In the genomic region with DNA sequence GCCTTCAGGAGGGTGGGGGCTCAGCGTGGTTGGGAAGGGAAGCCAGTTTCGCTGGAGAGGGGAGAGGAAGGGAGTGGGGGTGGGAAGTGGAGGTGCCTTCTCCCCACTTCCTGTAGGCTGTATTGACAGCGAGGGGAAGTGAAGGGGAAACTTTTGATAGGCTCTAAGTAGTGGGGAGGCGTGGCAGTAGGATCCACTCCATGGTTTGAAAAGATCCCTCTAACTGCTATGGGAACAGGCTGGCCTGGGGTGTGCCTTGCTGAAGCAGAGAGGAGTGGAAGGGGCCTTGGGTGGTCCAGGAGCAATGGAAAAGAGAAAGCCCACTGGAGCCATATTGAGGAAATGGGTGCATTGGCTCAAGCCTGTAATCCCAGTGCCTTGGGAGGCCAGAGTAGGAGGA, we compare ENCODE assay signal across 23 cellular contexts. TPM values are rescaled to one million over a fixed set of nuclear protein-coding genes. Genes with fewer than 3 reads are reported as not detected.
DNase-seq lines count a peak whose midpoint lies in the region; ATAC-seq and TF ChIP-seq lines count a peak whose summit lies in the region.
"Had no signal": no experiment of that assay in that cellular context is flagged by ENCODE, and none has a peak within 500 bp of the region (broad histone marks: within the 10 kb centered on the region; RNA-seq: fewer than 3 reads in every experiment).

No MANE protein-coding gene starts in this region.

- H3K9me3 Mint-ChIP-seq in memory B cell, result no peaks in the 10 kb centered on the region
- peaks cover 0 to 8% (median 2%) of the 10 kb centered on the region in 11 donors for H3K9me3 Mint-ChIP-seq in naive thymus-derived CD4-positive, alpha-beta T cell
- H3K9me3 Mint-ChIP-seq in activated CD8-positive, alpha-beta T cell treated with anti-CD3 and anti-CD28 coated beads for 36 hours, result no peaks in the 10 kb centered on the region
- H3K9me3 Mint-ChIP-seq in activated CD4-positive, alpha-beta memory T cell treated with anti-CD3 and anti-CD28 coated beads, Interleukin-2, amount 10 ng/mL, durations not matched to agents 7 days and 5 days, result no peaks in the 10 kb centered on the region
- H3K9me3 Mint-ChIP-seq: IgD-negative memory B cell had no signal

- intact Hi-C loops in Right ventricle myocardium superior (cut with DNase I) (no loop called here), Right ventricle myocardium inferior (cut with DNase I) (no loop called here)
- intact Hi-C loops in naive thymus-derived CD4-positive, alpha-beta T cell (cut with micrococcal nuclease), result no loop called here
- intact Hi-C loops in activated CD8-positive, alpha-beta T cell treated with anti-CD3 and anti-CD28 coated beads for 36 hours (cut with micrococcal nuclease), result no loop called here

- peaks cover 27% of the 10 kb centered on the region for H3K4me1 Mint-ChIP-seq in memory B cell
- peaks cover 0 to 7% (median 0%) of the 10 kb centered on the region in 7 donors for H3K4me1 Mint-ChIP-seq in naive thymus-derived CD4-positive, alpha-beta T cell
- H3K4me1 Mint-ChIP-seq in activated CD8-positive, alpha-beta T cell treated with anti-CD3 and anti-CD28 coated beads for 36 hours (ENCODE audit: low read depth), result no peaks in the 10 kb centered on the region
- peaks cover 5% of the 10 kb centered on the region for H3K4me1 Mint-ChIP-seq in activated CD4-positive, alpha-beta memory T cell treated with anti-CD3 and anti-CD28 coated beads, Interleukin-2, amount 10 ng/mL, durations not matched to agents 7 days and 5 days

- no peaks in the 10 kb centered on the region for H3K27me3 ChIP-seq in naive thymus-derived CD4-positive, alpha-beta T cell (ENCODE audit: control insufficient read depth in 2 of 2, insufficient read depth in 2 of 2, low read length in 2 of 2)
- H3K27me3 ChIP-seq: BLaER1, SJSA1 had no signal

- DNase-seq in Right ventricle myocardium superior, result no peak
- DNase-seq in Right ventricle myocardium inferior (ENCODE audit: missing footprints), result no peak
- DNase-seq in NCI-H69 (lab: John Stamatoyannopoulos, UW), result peak; percentile 13
- DNase-seq in memory B cell (ENCODE audit: low spot score in 2 of 2), result no peak
- DNase-seq in naive thymus-derived CD4-positive, alpha-beta T cell, result no peak
- no peak for DNase-seq in activated CD8-positive, alpha-beta T cell treated with anti-CD3 and anti-CD28 coated beads for 36 hours
- no peak for DNase-seq in DMS153 (lab: John Stamatoyannopoulos, UW)
- no peak for DNase-seq in activated CD4-positive, alpha-beta memory T cell treated with anti-CD3 and anti-CD28 coated beads, Interleukin-2, amount 10 ng/mL, durations not matched to agents 7 days and 5 days
- DNase-seq: CD4-positive, alpha-beta memory T cell; COR-L47; DMS79 treated with DMSO at 0.1 percent for 48 hours; GF-D8; HCEC 1CT; MV-4-11; NCI-H1105; NCI-H1436 treated with DMSO at 0.1 percent for 48 hours; NCI-H187 treated with DMSO at 0.1 percent for 48 hours; NCI-H524; NCI-H774; PC-3 had no signal

- peak overlapping the region; percentile 62 for H3K27ac Mint-ChIP-seq in memory B cell
- no peak overlapping the region for H3K27ac Mint-ChIP-seq in naive thymus-derived CD4-positive, alpha-beta T cell
- no peak overlapping the region for H3K27ac Mint-ChIP-seq in activated CD8-positive, alpha-beta T cell treated with anti-CD3 and anti-CD28 coated beads for 36 hours
- no peak overlapping the region for H3K27ac Mint-ChIP-seq in activated CD4-positive, alpha-beta memory T cell treated with anti-CD3 and anti-CD28 coated beads, Interleukin-2, amount 10 ng/mL, durations not matched to agents 7 days and 5 days

- no peaks in the 10 kb centered on the region for H3K4me1 ChIP-seq in naive thymus-derived CD4-positive, alpha-beta T cell (ENCODE audit: control insufficient read depth in 2 of 2, insufficient read depth in 2 of 2, low read length in 2 of 2)

- no peak overlapping the region for H3K27ac ChIP-seq in naive thymus-derived CD4-positive, alpha-beta T cell (ENCODE audit: low read depth, low read length)
- H3K27ac ChIP-seq: BLaER1, SJSA1 had no signal

- no peaks in the 10 kb centered on the region for H3K27me3 Mint-ChIP-seq in memory B cell
- peaks cover 0 to 12% (median 8%) of the 10 kb centered on the region in 5 donors for H3K27me3 Mint-ChIP-seq in naive thymus-derived CD4-positive, alpha-beta T cell
- no peaks in the 10 kb centered on the region for H3K27me3 Mint-ChIP-seq in activated CD8-positive, alpha-beta T cell treated with anti-CD3 and anti-CD28 coated beads for 36 hours
- peaks cover 1% of the 10 kb centered on the region for H3K27me3 Mint-ChIP-seq in activated CD4-positive, alpha-beta memory T cell treated with anti-CD3 and anti-CD28 coated beads, Interleukin-2, amount 10 ng/mL, durations not matched to agents 7 days and 5 days

- CTCF ChIA-PET in naive thymus-derived CD4-positive, alpha-beta T cell (lab: Charles Lee), result no interaction called here
- CTCF ChIA-PET in activated CD8-positive, alpha-beta T cell treated with anti-CD3 and anti-CD28 coated beads for 36 hours (lab: Charles Lee), result interaction anchor here (0.7 kb wide), 1 partner anchor 23 kb away, joined by 3 read pairs; no protein-coding TSS in a partner anchor
- CTCF ChIA-PET in activated CD4-positive, alpha-beta memory T cell treated with anti-CD3 and anti-CD28 coated beads, Interleukin-2, amount 10 ng/mL, durations not matched to agents 7 days and 5 days (lab: Charles Lee), result interaction anchor here (0.7 kb wide), 1 partner anchor 721 kb away, joined by 6 read pairs; no protein-coding TSS in a partner anchor

- H3K4me3 Mint-ChIP-seq in memory B cell, result peak overlapping the region; percentile 11
- H3K4me3 Mint-ChIP-seq in naive thymus-derived CD4-positive, alpha-beta T cell, result no peak overlapping the region
- no peak overlapping the region for H3K4me3 Mint-ChIP-seq in activated CD8-positive, alpha-beta T cell treated with anti-CD3 and anti-CD28 coated beads for 36 hours
- no peak overlapping the region for H3K4me3 Mint-ChIP-seq in activated CD4-positive, alpha-beta memory T cell treated with anti-CD3 and anti-CD28 coated beads, Interleukin-2, amount 10 ng/mL, durations not matched to agents 7 days and 5 days
- H3K4me3 Mint-ChIP-seq: CD4-positive, alpha-beta memory T cell had no signal

- H3K9me3 ChIP-seq in naive thymus-derived CD4-positive, alpha-beta T cell (ENCODE audit: control insufficient read depth in 2 of 3, low read length in 3 of 3), result no peaks in the 10 kb centered on the region
- H3K9me3 ChIP-seq: SJSA1 had no signal

- H3K4me3 ChIP-seq in naive thymus-derived CD4-positive, alpha-beta T cell (ENCODE audit: low read length), result no peak overlapping the region
- H3K4me3 ChIP-seq: BLaER1, SJSA1 had no signal

- ATAC-seq in Right ventricle myocardium superior (ENCODE audit: poor library complexity) (peak; percentile 6), Right ventricle myocardium inferior (no peak), memory B cell (ENCODE audit: low read depth) (no peak)
- no peak for ATAC-seq in naive thymus-derived CD4-positive, alpha-beta T cell
- no peak for ATAC-seq in activated CD8-positive, alpha-beta T cell treated with anti-CD3 and anti-CD28 coated beads for 36 hours
- ATAC-seq: PC-3 had no signal

- no peaks in the 10 kb centered on the region for H3K36me3 ChIP-seq in naive thymus-derived CD4-positive, alpha-beta T cell (ENCODE audit: control insufficient read depth in 2 of 3, insufficient read depth in 3 of 3, low read length in 3 of 3)
- H3K36me3 ChIP-seq: BLaER1, SJSA1 had no signal

- H3K36me3 Mint-ChIP-seq in memory B cell, result no peaks in the 10 kb centered on the region
- H3K36me3 Mint-ChIP-seq in naive thymus-derived CD4-positive, alpha-beta T cell, result no peaks in the 10 kb centered on the region
- H3K36me3 Mint-ChIP-seq in activated CD8-positive, alpha-beta T cell treated with anti-CD3 and anti-CD28 coated beads for 36 hours (ENCODE audit: low read depth), result no peaks in the 10 kb centered on the region
- no peaks in the 10 kb centered on the region for H3K36me3 Mint-ChIP-seq in activated CD4-positive, alpha-beta memory T cell treated with anti-CD3 and anti-CD28 coated beads, Interleukin-2, amount 10 ng/mL, durations not matched to agents 7 days and 5 days (ENCODE audit: low read depth)
- H3K36me3 Mint-ChIP-seq: CD4-positive, alpha-beta memory T cell had no signal

- no peak for TF ChIP-seq CTCF in activated CD8-positive, alpha-beta T cell treated with anti-CD3 and anti-CD28 coated beads for 36 hours (IDR thresholded peaks at IDR 0.05)

- POLR2A ChIA-PET in naive thymus-derived CD4-positive, alpha-beta T cell (lab: Charles Lee), result no interaction called here
- POLR2A ChIA-PET in activated CD8-positive, alpha-beta T cell treated with anti-CD3 and anti-CD28 coated beads for 36 hours (lab: Charles Lee), result no interaction called here
- POLR2A ChIA-PET in activated CD4-positive, alpha-beta memory T cell treated with anti-CD3 and anti-CD28 coated beads, Interleukin-2, amount 10 ng/mL, durations not matched to agents 7 days and 5 days (lab: Charles Lee), result no interaction called here

RNA-seq across cellular contexts. Expression of a gene that starts 20.2 kb away (rescaled TPM):
- total RNA-seq in Right ventricle myocardium superior, result 21.0 TPM
- total RNA-seq in Right ventricle myocardium inferior, result 22.4 TPM
- 1 to 10 TPM in 4 of 5 experiments, under 1 TPM in 1; 0.17 to 2.1 (median 1.5) TPM for total RNA-seq in naive thymus-derived CD4-positive, alpha-beta T cell
- 1 to 10 TPM; 1.9 to 3.2 TPM for polyA plus RNA-seq in naive thymus-derived CD4-positive, alpha-beta T cell
- under 1 TPM; 0.07 to 0.13 TPM for total RNA-seq in activated CD8-positive, alpha-beta T cell treated with anti-CD3 and anti-CD28 coated beads for 36 hours
- 1 to 10 TPM; 1.2 to 1.5 TPM for total RNA-seq in activated CD4-positive, alpha-beta memory T cell treated with anti-CD3 and anti-CD28 coated beads, Interleukin-2, amount 10 ng/mL, durations not matched to agents 7 days and 5 days

RNA-seq across cellular contexts. Expression of a gene that starts 37.8 kb away (rescaled TPM):
- total RNA-seq in Right ventricle myocardium superior, result 23.2 TPM
- total RNA-seq in Right ventricle myocardium inferior, result 27.4 TPM
- 1 to 10 TPM in 1 of 5 experiments, not detected in 4; 1.1 TPM for total RNA-seq in naive thymus-derived CD4-positive, alpha-beta T cell
- not detected for polyA plus RNA-seq in naive thymus-derived CD4-positive, alpha-beta T cell
- not detected for total RNA-seq in activated CD8-positive, alpha-beta T cell treated with anti-CD3 and anti-CD28 coated beads for 36 hours
- not detected for total RNA-seq in activated CD4-positive, alpha-beta memory T cell treated with anti-CD3 and anti-CD28 coated beads, Interleukin-2, amount 10 ng/mL, durations not matched to agents 7 days and 5 days
- total RNA-seq: CD4-positive, alpha-beta memory T cell had no signal

Comparison
In these comparisons a context has a peak if more than half of its experiments do, and no peak if none do; other contexts are left out.
1. RNA of a gene that starts 37.8 kb away (total RNA-seq): 27.4 TPM in Right ventricle myocardium inferior (single experiment) and 23.2 TPM in Right ventricle myocardium superior (single experiment); 1.1 TPM in naive thymus-derived CD4-positive, alpha-beta T cell, not detected in activated CD8-positive, alpha-beta T cell treated with anti-CD3 and anti-CD28 coated beads for 36 hours and not detected in activated CD4-positive, alpha-beta memory T cell treated with anti-CD3 and anti-CD28 coated beads, Interleukin-2, amount 10 ng/mL, durations not matched to agents 7 days and 5 days; every median in the first group is over 10 times any median in the second.